8 cellular contexts compared by ENCODE assay signal in the genomic region with DNA sequence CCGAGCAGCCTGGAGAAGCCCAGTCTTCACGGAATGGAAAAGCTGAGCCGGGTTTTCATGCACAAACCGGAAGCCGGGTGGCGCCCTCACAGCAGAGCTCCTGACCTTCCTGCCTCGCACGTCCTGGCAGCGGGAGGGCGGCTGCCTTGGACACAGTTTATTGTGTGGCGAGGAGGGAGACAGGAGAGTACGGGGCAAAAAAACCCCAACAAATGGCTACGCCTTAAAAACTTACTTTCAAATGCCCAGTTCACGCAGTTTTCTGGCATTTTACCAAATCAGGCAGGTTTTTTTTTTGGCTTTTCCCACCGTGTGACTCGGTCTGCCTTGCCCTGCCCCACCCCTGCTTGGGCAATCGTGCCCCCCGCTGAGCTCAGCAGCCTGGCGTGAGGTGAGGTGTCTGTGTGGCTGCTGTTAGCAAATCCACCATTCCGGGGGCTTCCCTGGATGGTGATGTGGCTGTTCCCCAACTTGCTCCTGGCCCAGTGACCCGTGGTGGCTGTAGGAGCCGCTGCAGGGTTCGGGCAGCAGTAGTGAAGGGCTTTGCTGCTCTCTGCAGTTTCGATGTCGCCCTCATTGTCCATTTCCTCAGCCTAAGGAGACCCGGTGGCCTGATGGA.
DNase-seq lines count a peak whose midpoint lies in the region; ATAC-seq and TF ChIP-seq lines count a peak whose summit lies in the region.
"Not testable (repeated sequence)": the region's sequence is repeated elsewhere in the genome, so short reads cannot be mapped to it uniquely, and the experiment has no call there.

No MANE protein-coding gene starts in this region.

- peak; percentile 72 for DNase-seq in DMS 273 (lab: John Stamatoyannopoulos, UW; ENCODE audit: unreplicated experiment)
- peak; percentile 61 for DNase-seq in LoVo (ENCODE audit: low spot score)
- DNase-seq in OCI-LY7 (ENCODE audit: low spot score); brain microvascular endothelial cell; left lung; osteocyte (ENCODE audit: extremely low spot score, unreplicated experiment): not testable (repeated sequence)
- peak; percentile 35 for DNase-seq in globus pallidus (ENCODE audit: low spot score)
- DNase-seq in upper lobe of left lung: peak; percentile 47 to 68

- H3K4me2 ChIP-seq in OCI-LY7 (ENCODE audit: low read length): not testable (repeated sequence)

- TF ChIP-seq CTCF in OCI-LY7 (conservative IDR thresholded peaks at IDR 0.05; ENCODE audit: low read length) (peak; percentile 69), brain microvascular endothelial cell (IDR thresholded peaks at IDR 0.05; ENCODE audit: low read depth, low read length, missing control alignments) (peak; percentile 24), left lung (IDR thresholded peaks at IDR 0.05) (peak in 1 of 2 donors; percentile 6), osteocyte (IDR thresholded peaks at IDR 0.05) (peak; percentile 30), upper lobe of left lung (IDR thresholded peaks at IDR 0.05) (peak in 3 of 6 experiments; percentile 13 to 38 (median 21))

- H3K9me3 ChIP-seq in OCI-LY7 (ENCODE audit: low read length); left lung; upper lobe of left lung: not testable (repeated sequence)

- peak overlapping the region; percentile 71 for H3K27ac Mint-ChIP-seq in osteocyte (ENCODE audit: unreplicated experiment)

- CTCF ChIA-PET in OCI-LY7 (lab: Charles Lee; ENCODE audit: unreplicated experiment): not testable (repeated sequence)

- WGBS in upper lobe of left lung, 2 donors: 28 to 30% methylated on average over 23 to 24 of the region's 26 CpGs

- peaks cover 32% of the 10 kb centered on the region for H3K27me3 Mint-ChIP-seq in osteocyte (ENCODE audit: unreplicated experiment)

- TF ChIP-seq POLR2A in upper lobe of left lung (IDR thresholded peaks at IDR 0.05): not testable (repeated sequence)

- not testable (repeated sequence) for H3K27me3 ChIP-seq in brain microvascular endothelial cell (replicated peaks); upper lobe of left lung
- peaks cover 0 to 19% of the 10 kb centered on the region in 2 donors for H3K27me3 ChIP-seq in left lung

- not testable (repeated sequence) for H3K9me3 Mint-ChIP-seq in osteocyte (ENCODE audit: unreplicated experiment)

- ATAC-seq in left lung (peak; percentile 84), upper lobe of left lung (ENCODE audit: low FRiP score in 2 of 2) (peak; percentile 31 to 33)

- not testable (repeated sequence) for H3K4me3 ChIP-seq in OCI-LY7 (ENCODE audit: low read depth, low read length, poor library complexity, severe bottlenecking); brain microvascular endothelial cell (ENCODE audit: low read depth, low read length); left lung
- peak overlapping the region in 1 of 4 donors; percentile 17 for H3K4me3 ChIP-seq in upper lobe of left lung

- intact Hi-C loops in OCI-LY7 (cut with micrococcal nuclease; ENCODE audit: unreplicated experiment); left lung (cut with DNase I): not testable (repeated sequence)

- H3K4me1 ChIP-seq in OCI-LY7 (ENCODE audit: insufficient read depth, low read length, poor library complexity, severe bottlenecking): peaks cover 55% of the 10 kb centered on the region
- H3K4me1 ChIP-seq in left lung: not testable (repeated sequence)
- H3K4me1 ChIP-seq in upper lobe of left lung: peaks cover 3 to 13% (median 8%) of the 10 kb centered on the region in 4 donors

- TF ChIP-seq EP300 in upper lobe of left lung (IDR thresholded peaks at IDR 0.05): not testable (repeated sequence)

- not testable (repeated sequence) for H3K9me2 ChIP-seq in OCI-LY7 (ENCODE audit: insufficient read depth, low read length)

- H3K4me3 Mint-ChIP-seq in osteocyte (ENCODE audit: unreplicated experiment): peak overlapping the region; percentile 50

- not testable (repeated sequence) for H3K36me3 Mint-ChIP-seq in osteocyte (ENCODE audit: unreplicated experiment)

- POLR2A ChIA-PET in OCI-LY7 (lab: Charles Lee): not testable (repeated sequence)

- not testable (repeated sequence) for H2AFZ ChIP-seq in OCI-LY7 (ENCODE audit: low read length)

- H3K4me1 Mint-ChIP-seq in osteocyte (ENCODE audit: unreplicated experiment): peaks cover 32% of the 10 kb centered on the region

- not testable (repeated sequence) for H3K79me2 ChIP-seq in OCI-LY7 (ENCODE audit: insufficient read depth, low read depth, low read length)

- not testable (repeated sequence) for H3K27ac ChIP-seq in OCI-LY7 (ENCODE audit: low read depth, low read length, poor library complexity, severe bottlenecking); brain microvascular endothelial cell
- H3K27ac ChIP-seq in left lung (peak overlapping the region in 1 of 2 donors; percentile 15), upper lobe of left lung (peak overlapping the region in 1 of 4 donors; percentile 31)

- BruUV-seq in OCI-LY7 (replicated peaks; lab: Mats Ljungman, UMichigan): not testable (repeated sequence)

- not testable (repeated sequence) for H4K20me1 ChIP-seq in OCI-LY7 (ENCODE audit: insufficient read depth, low read length)

- H3K36me3 ChIP-seq in OCI-LY7 (ENCODE audit: insufficient read depth, low read length); brain microvascular endothelial cell (replicated peaks); left lung; upper lobe of left lung: not testable (repeated sequence)

- in situ Hi-C loops in brain microvascular endothelial cell (cut with HindIII; ENCODE audit: low pct_ligation_motif_present, low sequenced_read_pairs): not testable (repeated sequence)
